13 cellular contexts compared by ENCODE assay signal in the genomic region with DNA sequence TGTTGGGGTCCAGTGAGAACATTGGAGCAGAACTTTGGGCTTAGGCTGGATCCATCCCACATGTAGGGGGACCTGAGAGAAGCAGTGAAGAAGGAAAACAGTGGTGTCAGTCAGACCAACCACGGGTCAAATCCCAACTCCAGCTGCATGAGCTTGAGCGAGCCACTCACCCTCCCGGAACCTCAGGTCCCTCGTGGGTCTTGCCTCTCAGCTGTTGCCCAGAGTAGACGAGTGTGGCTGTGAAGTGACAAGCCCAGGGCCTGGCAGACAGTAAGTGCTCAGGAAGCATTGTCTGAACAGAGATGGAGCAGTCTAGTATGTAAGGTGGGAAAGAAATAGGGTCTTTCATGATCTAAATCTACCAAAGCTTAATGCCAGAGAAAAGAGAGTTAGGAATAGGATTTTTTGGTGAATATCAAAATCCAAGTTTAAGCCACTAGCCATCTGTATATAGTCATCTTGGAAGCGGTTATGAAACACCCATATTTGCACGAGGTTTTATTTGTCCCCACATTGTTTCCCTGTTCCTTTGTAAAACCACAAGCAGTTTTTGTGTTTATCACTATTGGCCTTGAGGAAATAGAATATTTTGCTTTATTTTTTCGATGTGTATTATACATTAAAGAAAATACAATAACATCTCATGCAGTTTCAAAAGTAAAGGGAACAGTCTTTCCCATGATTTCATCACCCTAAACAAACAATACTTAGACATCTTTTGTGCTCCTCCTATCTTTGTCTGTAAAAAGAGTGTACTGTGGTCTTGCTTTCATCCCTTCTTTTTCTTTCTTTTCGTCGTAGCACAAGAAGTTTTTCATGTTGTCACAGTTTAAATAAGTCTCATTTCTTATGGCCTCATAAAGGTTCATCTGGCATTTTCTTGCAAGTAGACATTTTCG.
A peak's percentile ranks its signal among the peaks of the same experiment; 100 is the strongest.
DNase-seq lines count a peak whose midpoint lies in the region; ATAC-seq and TF ChIP-seq lines count a peak whose summit lies in the region.
"Had no signal": no experiment of that assay in that cellular context is flagged by ENCODE, and none has a peak within 500 bp of the region (broad histone marks: within the 10 kb centered on the region; RNA-seq: fewer than 3 reads in every experiment).

No MANE protein-coding gene starts in this region.

- no peaks in the 10 kb centered on the region for H3K27me3 Mint-ChIP-seq in activated T-cell treated with anti-CD3 and anti-CD28 coated beads, Interleukin-2, amount 50 U/mL, for 24 hours
- no peaks in the 10 kb centered on the region for H3K27me3 Mint-ChIP-seq in activated T-helper 2 cell treated with anti-CD3 and anti-CD28 coated beads, Interferon-gamma antibody, Interleukin-2, Interleukin-4, amounts not matched to agents 10 μg/mL and 5 μg/mL and 100 μg/mL, durations not matched to agents 14 hours and 24 hours and 36 hours (ENCODE audit: low read depth)
- H3K27me3 Mint-ChIP-seq: activated B cell treated with CpG ODN at 0.5 μM for 24 hours had no signal

- peak overlapping the region in 1 of 2 donors; percentile 52 for H3K27ac ChIP-seq in thoracic aorta
- H3K27ac ChIP-seq: HL-60 had no signal

- no peak overlapping the region for H3K4me3 ChIP-seq in fibroblast of the aortic adventitia (ENCODE audit: low read depth, low read length)
- H3K4me3 ChIP-seq in thoracic aorta = peak overlapping the region; percentile 23
- H3K4me3 ChIP-seq: tibial nerve had no signal

- H3K9me3 ChIP-seq in thoracic aorta = no peaks in the 10 kb centered on the region
- H3K9me3 ChIP-seq: tibial nerve had no signal

- H3K4me1 Mint-ChIP-seq in activated T-cell treated with anti-CD3 and anti-CD28 coated beads, Interleukin-2, amount 50 U/mL, for 24 hours (ENCODE audit: low read depth) = peaks cover 55% of the 10 kb centered on the region
- H3K4me1 Mint-ChIP-seq in activated T-helper 2 cell treated with anti-CD3 and anti-CD28 coated beads, Interferon-gamma antibody, Interleukin-2, Interleukin-4, amounts not matched to agents 10 μg/mL and 5 μg/mL and 100 μg/mL, durations not matched to agents 14 hours and 24 hours and 36 hours (ENCODE audit: low read depth) = peaks cover 72% of the 10 kb centered on the region

- H3K36me3 ChIP-seq in thoracic aorta = peaks cover 22% of the 10 kb centered on the region

- peak overlapping the region; percentile 5 for H3K27ac Mint-ChIP-seq in activated T-cell treated with anti-CD3 and anti-CD28 coated beads, Interleukin-2, amount 50 U/mL, for 24 hours
- peak overlapping the region; percentile 79 for H3K27ac Mint-ChIP-seq in activated T-helper 2 cell treated with anti-CD3 and anti-CD28 coated beads, Interferon-gamma antibody, Interleukin-2, Interleukin-4, amounts not matched to agents 10 μg/mL and 5 μg/mL and 100 μg/mL, durations not matched to agents 14 hours and 24 hours and 36 hours
- H3K27ac Mint-ChIP-seq: activated B cell treated with CpG ODN at 0.5 μM for 24 hours had no signal

- H3K4me1 ChIP-seq in thoracic aorta (ENCODE audit: control insufficient read depth in 1 of 2, low read depth in 2 of 2) = peaks cover 12 to 35% of the 10 kb centered on the region in 2 donors

- intact Hi-C loops in activated T-helper 2 cell treated with anti-CD3 and anti-CD28 coated beads, Interferon-gamma antibody, Interleukin-2, Interleukin-4, amounts not matched to agents 10 μg/mL and 5 μg/mL and 100 μg/mL, durations not matched to agents 14 hours and 24 hours and 36 hours (cut with micrococcal nuclease) = loop anchor here (1.0 kb wide), 1 partner anchor 196 kb away; no protein-coding TSS in a partner anchor

- no peak overlapping the region for H3K4me3 Mint-ChIP-seq in activated T-cell treated with anti-CD3 and anti-CD28 coated beads, Interleukin-2, amount 50 U/mL, for 24 hours
- H3K4me3 Mint-ChIP-seq in activated T-helper 2 cell treated with anti-CD3 and anti-CD28 coated beads, Interferon-gamma antibody, Interleukin-2, Interleukin-4, amounts not matched to agents 10 μg/mL and 5 μg/mL and 100 μg/mL, durations not matched to agents 14 hours and 24 hours and 36 hours (ENCODE audit: low read depth) = no peak overlapping the region
- H3K4me3 Mint-ChIP-seq: activated B cell treated with CpG ODN at 0.5 μM for 24 hours had no signal

- no peaks in the 10 kb centered on the region for H3K27me3 ChIP-seq in thoracic aorta (replicated peaks; ENCODE audit: insufficient read depth)
- H3K27me3 ChIP-seq: tibial nerve had no signal

- TF ChIP-seq CTCF in fibroblast of the aortic adventitia (IDR thresholded peaks at IDR 0.05; ENCODE audit: insufficient read depth, low read length) (no peak), thoracic aorta (IDR thresholded peaks at IDR 0.05) (no peak)

- ATAC-seq in thoracic aorta (ENCODE audit: insufficient number of reproducible peaks, low FRiP score, low read depth) (peak; percentile 17), HG03139 (IDR thresholded peaks at IDR 0.05; ENCODE audit: unreplicated experiment) (no peak), HG02973 (IDR thresholded peaks at IDR 0.05; ENCODE audit: unreplicated experiment) (no peak)

- no peaks in the 10 kb centered on the region for H3K9me3 Mint-ChIP-seq in activated T-cell treated with anti-CD3 and anti-CD28 coated beads, Interleukin-2, amount 50 U/mL, for 24 hours
- no peaks in the 10 kb centered on the region for H3K9me3 Mint-ChIP-seq in activated T-helper 2 cell treated with anti-CD3 and anti-CD28 coated beads, Interferon-gamma antibody, Interleukin-2, Interleukin-4, amounts not matched to agents 10 μg/mL and 5 μg/mL and 100 μg/mL, durations not matched to agents 14 hours and 24 hours and 36 hours
- H3K9me3 Mint-ChIP-seq: activated B cell treated with CpG ODN at 0.5 μM for 24 hours had no signal

- DNase-seq in activated T-cell treated with anti-CD3 and anti-CD28 coated beads, Interleukin-2, amount 50 U/mL, for 24 hours = no peak
- DNase-seq in activated T-cell treated with anti-CD3 and anti-CD28 coated beads, Interleukin-2, amount 50 U/mL, for 48 hours = no peak
- no peak for DNase-seq in activated T-helper 2 cell treated with anti-CD3 and anti-CD28 coated beads, Interferon-gamma antibody, Interleukin-2, Interleukin-4, amounts not matched to agents 10 μg/mL and 5 μg/mL and 100 μg/mL, durations not matched to agents 14 hours and 24 hours and 36 hours (ENCODE audit: low spot score)
- DNase-seq in fibroblast of the aortic adventitia (ENCODE audit: low read depth) (peak; percentile 84), thoracic aorta (ENCODE audit: low spot score) (no peak), EL (no peak)
- DNase-seq: activated B cell treated with CpG ODN at 0.5 μM for 24 hours; activated naive CD4-positive, alpha-beta T cell treated with Interleukin-2 at 50 U/mL for 16 hours; Right ventricle myocardium superior had no signal

- H3K36me3 Mint-ChIP-seq in activated T-cell treated with anti-CD3 and anti-CD28 coated beads, Interleukin-2, amount 50 U/mL, for 24 hours (ENCODE audit: low read depth) = peaks cover 89% of the 10 kb centered on the region
- H3K36me3 Mint-ChIP-seq in activated T-helper 2 cell treated with anti-CD3 and anti-CD28 coated beads, Interferon-gamma antibody, Interleukin-2, Interleukin-4, amounts not matched to agents 10 μg/mL and 5 μg/mL and 100 μg/mL, durations not matched to agents 14 hours and 24 hours and 36 hours (ENCODE audit: low read depth) = peaks cover 79% of the 10 kb centered on the region
